9 cellular contexts compared by ENCODE assay signal in genomic region chr9:90773593-90773992, GRCh38. TPM values are rescaled to one million over a fixed set of nuclear protein-coding genes. Genes with fewer than 3 reads are reported as not detected.
A peak's percentile ranks its signal among the peaks of the same experiment; 100 is the strongest.
DNase-seq lines count a peak whose midpoint lies in the region; ATAC-seq and TF ChIP-seq lines count a peak whose summit lies in the region.
"Had no signal": no experiment of that assay in that cellular context is flagged by ENCODE, and none has a peak within 500 bp of the region (broad histone marks: within the 10 kb centered on the region; RNA-seq: fewer than 3 reads in every experiment).

No MANE protein-coding gene starts in this region.

- POLR2A ChIA-PET in RWPE1 (lab: Yijun Ruan, JAX; ENCODE audit: low non-redundant PET): no interaction called here

- WGBS in lower leg skin, 2 donors: 85 to 90% methylated on average over 1 of the region's 1 CpG

- no peak overlapping the region for H3K27ac Mint-ChIP-seq in stimulated activated naive CD8-positive, alpha-beta T cell treated with anti-CD3 and anti-CD28 coated beads, Interleukin-15, amount 100 ng/mL, for 72 hours

- H3K27me3 Mint-ChIP-seq in stimulated activated naive CD8-positive, alpha-beta T cell treated with anti-CD3 and anti-CD28 coated beads, Interleukin-15, amount 100 ng/mL, for 72 hours: peaks cover 12% of the 10 kb centered on the region

- no peak for TF ChIP-seq POLR2A in lower leg skin (IDR thresholded peaks at IDR 0.05)

- H3K27ac ChIP-seq in C4-2B (no peak overlapping the region), RWPE1 (no peak overlapping the region)

- H3K4me3 Mint-ChIP-seq in stimulated activated naive CD8-positive, alpha-beta T cell treated with anti-CD3 and anti-CD28 coated beads, Interleukin-15, amount 100 ng/mL, for 72 hours: no peak overlapping the region

- CTCF ChIA-PET in RWPE1 (lab: Yijun Ruan, JAX): interaction anchor here (0.8 to 1.6 kb wide), 3 partner anchors 12 to 131 kb away, joined by 3 to 4 read pairs (median 4); partner anchors contain the start of gene DIRAS2

- intact Hi-C loops in lower leg skin (cut with DNase I; ENCODE audit: low total_unique reads): loop anchor here (5.0 kb wide), 1 partner anchor 99 kb away; no protein-coding TSS in a partner anchor

- ATAC-seq in left lobe of liver: peak; percentile 54
- ATAC-seq in stimulated activated naive CD8-positive, alpha-beta T cell treated with anti-CD3 and anti-CD28 coated beads, Interleukin-15, amount 100 ng/mL, for 72 hours: no peak

- DNase-seq in GM20000 (ENCODE audit: low spot score): no peak
- DNase-seq in RWPE1 (ENCODE audit: low spot score): peak; percentile 62
- no peak for DNase-seq in left lobe of liver (ENCODE audit: low spot score)
- DNase-seq in stimulated activated naive CD8-positive, alpha-beta T cell treated with anti-CD3 and anti-CD28 coated beads, Interleukin-15, amount 100 ng/mL, for 72 hours: no peak
- DNase-seq in kidney glomerular epithelial cell (lab: John Stamatoyannopoulos, UW): no peak
- no peak for DNase-seq in stimulated activated CD8-positive, alpha-beta memory T cell treated with anti-CD3 and anti-CD28 coated beads, Interleukin-4, amount 100 ng/mL, for 48 hours
- DNase-seq in lower leg skin (ENCODE audit: low spot score in 2 of 2): no peak
- DNase-seq: NCI-H1048 had no signal

- H3K4me1 Mint-ChIP-seq in stimulated activated naive CD8-positive, alpha-beta T cell treated with anti-CD3 and anti-CD28 coated beads, Interleukin-15, amount 100 ng/mL, for 72 hours: no peaks in the 10 kb centered on the region

- H3K4me3 ChIP-seq in lower leg skin (ENCODE audit: low read depth, poor library complexity, severe bottlenecking): no peak overlapping the region

- no peaks in the 10 kb centered on the region for H3K9me3 Mint-ChIP-seq in stimulated activated naive CD8-positive, alpha-beta T cell treated with anti-CD3 and anti-CD28 coated beads, Interleukin-15, amount 100 ng/mL, for 72 hours

- peak; percentile 82 for TF ChIP-seq CTCF in C4-2B (conservative IDR thresholded peaks at IDR 0.05)
- TF ChIP-seq CTCF in GM20000 (IDR thresholded peaks at IDR 0.05; ENCODE audit: extremely low read depth, missing control alignments): peak; percentile 24
- TF ChIP-seq CTCF in RWPE1 (conservative IDR thresholded peaks at IDR 0.05; ENCODE audit: low read depth): peak; percentile 49
- TF ChIP-seq CTCF in lower leg skin (IDR thresholded peaks at IDR 0.05): no peak

RNA-seq across cellular contexts. Expression of gene SYK, which starts 28.0 kb away (rescaled TPM):
- total RNA-seq in left lobe of liver: 3.2 TPM
- 10 to 100 TPM; 17.9 to 26.2 (median 23.2) TPM for total RNA-seq in lower leg skin

Comparison
In these comparisons a context has a peak if more than half of its experiments do, and no peak if none do; other contexts are left out.
1. CTCF ChIP-seq: peak in C4-2B (single experiment), GM20000 (single experiment) and RWPE1 (single experiment); none in lower leg skin (0 of 3).